Comparison of ENCODE assay signal across 27 cellular contexts in genomic region chr11:36928621-36929020, GRCh38.
"Had no signal": no experiment of that assay in that cellular context is flagged by ENCODE, and none has a peak within 500 bp of the region (broad histone marks: within the 10 kb centered on the region; RNA-seq: fewer than 3 reads in every experiment).

No MANE protein-coding gene starts in this region.

- ATAC-seq: stimulated activated effector memory CD8-positive, alpha-beta T cell treated with anti-CD3 and anti-CD28 coated beads, Interleukin-12 subunit alpha, Interleukin-12 subunit beta, amount 100 ng/mL, for 72 hours; stimulated activated memory B cell treated with anti-CD40 and anti-IgM and Interleukin-4, amounts not matched to agents 10 μg/mL and 1 μg/mL and 100 μg/mL, for 72 hours; stimulated activated naive B cell treated with anti-CD40 and anti-IgM and Interleukin-4, amounts not matched to agents 10 μg/mL and 1 μg/mL and 100 μg/mL, for 72 hours; stimulated activated naive CD8-positive, alpha-beta T cell treated with anti-CD3 and anti-CD28 coated beads, Interleukin-15, amount 100 ng/mL, for 72 hours; stimulated activated naive CD8-positive, alpha-beta T cell treated with anti-CD3 and anti-CD28 coated beads, Interleukin-15, Interleukin-2, amounts not matched to agents 100 U/mL and 50 U/mL, for 24 hours; upper lobe of right lung had no signal

- H3K27me3 ChIP-seq: stomach, suprapubic skin, testis, thyroid gland, tibial artery, tibial nerve, transverse colon, upper lobe of left lung, upper lobe of right lung, uterus, vagina had no signal

- FAIRE-seq: urothelium cell line had no signal

- DNase-seq: stimulated activated CD4-positive, alpha-beta T cell treated with anti-CD3 and anti-CD28 coated beads, Interleukin-2, amount 100 ng/mL, for 48 hours; stimulated activated CD4-positive, alpha-beta T cell treated with anti-CD3 and anti-CD28 coated beads, Interleukin-4, amount 100 ng/mL, for 1 hour; stimulated activated CD4-positive, alpha-beta T cell treated with anti-CD3 and anti-CD28 coated beads, Interleukin-4, amount 100 ng/mL, for 24 hours; stimulated activated CD4-positive, alpha-beta T cell treated with anti-CD3 and anti-CD28 coated beads, Interleukin-4, amount 100 ng/mL, for 4 hours; stimulated activated CD8-positive, alpha-beta memory T cell treated with anti-CD3 and anti-CD28 coated beads, Interleukin-4, amount 100 ng/mL, for 48 hours; stimulated activated naive B cell treated with anti-CD40 and anti-IgM and Interleukin-4, amounts not matched to agents 10 μg/mL and 1 μg/mL and 100 μg/mL, for 72 hours; stimulated activated naive CD4-positive, alpha-beta T cell; stimulated activated naive CD4-positive, alpha-beta T cell treated with Interleukin-2 at 50 U/mL for 16 hours; stimulated activated naive CD8-positive, alpha-beta T cell treated with anti-CD3 and anti-CD28 coated beads, Interleukin-15, amount 100 ng/mL, for 72 hours; stimulated activated naive CD8-positive, alpha-beta T cell treated with anti-CD3 and anti-CD28 coated beads, Interleukin-15, Interleukin-2, amounts not matched to agents 100 U/mL and 50 U/mL, for 24 hours; stomach; substantia nigra; testis; thyroid gland; tibial artery; transverse colon; trophoblast cell; upper lobe of left lung; upper lobe of right lung; uterus had no signal

- H3K4me1 ChIP-seq: stomach, suprapubic skin, testis, thyroid gland, tibial artery, tibial nerve, transverse colon, upper lobe of left lung, upper lobe of right lung, uterus, vagina had no signal

- H3K9me3 ChIP-seq: stomach, suprapubic skin, testis, thoracic aorta, thyroid gland, tibial artery, tibial nerve, transverse colon, upper lobe of left lung, upper lobe of right lung, uterus, vagina had no signal

- H3K36me3 ChIP-seq: stomach, suprapubic skin, thoracic aorta, thyroid gland, tibial artery, tibial nerve, transverse colon, upper lobe of left lung, upper lobe of right lung, uterus, vagina had no signal

- H3K27ac ChIP-seq: stomach, suprapubic skin, testis, thoracic aorta, thyroid gland, tibial artery, tibial nerve, transverse colon, upper lobe of left lung, upper lobe of right lung, uterus, vagina had no signal

- H3K4me3 ChIP-seq: stomach, suprapubic skin, testis, thoracic aorta, thyroid gland, tibial artery, tibial nerve, transverse colon, upper lobe of left lung, upper lobe of right lung, uterus, vagina had no signal
